1 cellular context compared by ENCODE assay signal in genomic region chr2:98463081-98463481, GRCh38.
TF ChIP-seq lines count a peak whose summit lies in the region.

No MANE protein-coding gene starts in this region.

TF ChIP-seq in GM23338, 12 proteins besides CTCF, POLR2A, EP300 and RAD21 (continued from another document):
- TF ChIP-seq, protein P1, sequence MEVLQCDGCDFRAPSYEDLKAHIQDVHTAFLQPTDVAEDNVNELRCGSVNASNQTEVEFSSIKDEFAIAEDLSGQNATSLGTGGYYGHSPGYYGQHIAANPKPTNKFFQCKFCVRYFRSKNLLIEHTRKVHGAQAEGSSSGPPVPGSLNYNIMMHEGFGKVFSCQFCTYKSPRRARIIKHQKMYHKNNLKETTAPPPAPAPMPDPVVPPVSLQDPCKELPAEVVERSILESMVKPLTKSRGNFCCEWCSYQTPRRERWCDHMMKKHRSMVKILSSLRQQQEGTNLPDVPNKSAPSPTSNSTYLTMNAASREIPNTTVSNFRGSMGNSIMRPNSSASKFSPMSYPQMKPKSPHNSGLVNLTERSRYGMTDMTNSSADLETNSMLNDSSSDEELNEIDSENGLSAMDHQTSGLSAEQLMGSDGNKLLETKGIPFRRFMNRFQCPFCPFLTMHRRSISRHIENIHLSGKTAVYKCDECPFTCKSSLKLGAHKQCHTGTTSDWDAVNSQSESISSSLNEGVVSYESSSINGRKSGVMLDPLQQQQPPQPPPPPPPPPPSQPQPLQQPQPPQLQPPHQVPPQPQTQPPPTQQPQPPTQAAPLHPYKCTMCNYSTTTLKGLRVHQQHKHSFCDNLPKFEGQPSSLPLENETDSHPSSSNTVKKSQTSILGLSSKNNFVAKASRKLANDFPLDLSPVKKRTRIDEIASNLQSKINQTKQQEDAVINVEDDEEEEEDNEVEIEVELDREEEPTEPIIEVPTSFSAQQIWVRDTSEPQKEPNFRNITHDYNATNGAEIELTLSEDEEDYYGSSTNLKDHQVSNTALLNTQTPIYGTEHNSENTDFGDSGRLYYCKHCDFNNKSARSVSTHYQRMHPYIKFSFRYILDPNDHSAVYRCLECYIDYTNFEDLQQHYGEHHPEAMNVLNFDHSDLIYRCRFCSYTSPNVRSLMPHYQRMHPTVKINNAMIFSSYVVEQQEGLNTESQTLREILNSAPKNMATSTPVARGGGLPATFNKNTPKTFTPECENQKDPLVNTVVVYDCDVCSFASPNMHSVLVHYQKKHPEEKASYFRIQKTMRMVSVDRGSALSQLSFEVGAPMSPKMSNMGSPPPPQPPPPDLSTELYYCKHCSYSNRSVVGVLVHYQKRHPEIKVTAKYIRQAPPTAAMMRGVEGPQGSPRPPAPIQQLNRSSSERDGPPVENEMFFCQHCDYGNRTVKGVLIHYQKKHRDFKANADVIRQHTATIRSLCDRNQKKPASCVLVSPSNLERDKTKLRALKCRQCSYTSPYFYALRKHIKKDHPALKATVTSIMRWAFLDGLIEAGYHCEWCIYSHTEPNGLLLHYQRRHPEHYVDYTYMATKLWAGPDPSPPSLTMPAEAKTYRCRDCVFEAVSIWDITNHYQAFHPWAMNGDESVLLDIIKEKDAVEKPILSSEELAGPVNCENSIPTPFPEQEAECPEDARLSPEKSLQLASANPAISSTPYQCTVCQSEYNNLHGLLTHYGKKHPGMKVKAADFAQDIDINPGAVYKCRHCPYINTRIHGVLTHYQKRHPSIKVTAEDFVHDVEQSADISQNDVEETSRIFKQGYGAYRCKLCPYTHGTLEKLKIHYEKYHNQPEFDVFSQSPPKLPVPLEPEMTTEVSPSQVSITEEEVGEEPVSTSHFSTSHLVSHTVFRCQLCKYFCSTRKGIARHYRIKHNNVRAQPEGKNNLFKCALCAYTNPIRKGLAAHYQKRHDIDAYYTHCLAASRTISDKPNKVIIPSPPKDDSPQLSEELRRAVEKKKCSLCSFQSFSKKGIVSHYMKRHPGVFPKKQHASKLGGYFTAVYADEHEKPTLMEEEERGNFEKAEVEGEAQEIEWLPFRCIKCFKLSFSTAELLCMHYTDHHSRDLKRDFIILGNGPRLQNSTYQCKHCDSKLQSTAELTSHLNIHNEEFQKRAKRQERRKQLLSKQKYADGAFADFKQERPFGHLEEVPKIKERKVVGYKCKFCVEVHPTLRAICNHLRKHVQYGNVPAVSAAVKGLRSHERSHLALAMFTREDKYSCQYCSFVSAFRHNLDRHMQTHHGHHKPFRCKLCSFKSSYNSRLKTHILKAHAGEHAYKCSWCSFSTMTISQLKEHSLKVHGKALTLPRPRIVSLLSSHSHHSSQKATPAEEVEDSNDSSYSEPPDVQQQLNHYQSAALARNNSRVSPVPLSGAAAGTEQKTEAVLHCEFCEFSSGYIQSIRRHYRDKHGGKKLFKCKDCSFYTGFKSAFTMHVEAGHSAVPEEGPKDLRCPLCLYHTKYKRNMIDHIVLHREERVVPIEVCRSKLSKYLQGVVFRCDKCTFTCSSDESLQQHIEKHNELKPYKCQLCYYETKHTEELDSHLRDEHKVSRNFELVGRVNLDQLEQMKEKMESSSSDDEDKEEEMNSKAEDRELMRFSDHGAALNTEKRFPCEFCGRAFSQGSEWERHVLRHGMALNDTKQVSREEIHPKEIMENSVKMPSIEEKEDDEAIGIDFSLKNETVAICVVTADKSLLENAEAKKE (CRISPR knock-in tag; IDR thresholded peaks at IDR 0.05), result no peak
- TF ChIP-seq POLR2AphosphoS5 (IDR thresholded peaks at IDR 0.05; ENCODE audit: low read depth), result no peak
- no peak for TF ChIP-seq STAT1 (IDR thresholded peaks at IDR 0.05; ENCODE audit: unreplicated experiment)
- TF ChIP-seq ZNF331 (CRISPR knock-in tag; IDR thresholded peaks at IDR 0.05; ENCODE audit: low read depth), result no peak
- TF ChIP-seq ETS1 (IDR thresholded peaks at IDR 0.05), result no peak
- no peak for TF ChIP-seq EZH2 (IDR thresholded peaks at IDR 0.05; ENCODE audit: low read depth, unreplicated experiment)
